Comparison of ENCODE assay signal across 36 cellular contexts in the genomic region with DNA sequence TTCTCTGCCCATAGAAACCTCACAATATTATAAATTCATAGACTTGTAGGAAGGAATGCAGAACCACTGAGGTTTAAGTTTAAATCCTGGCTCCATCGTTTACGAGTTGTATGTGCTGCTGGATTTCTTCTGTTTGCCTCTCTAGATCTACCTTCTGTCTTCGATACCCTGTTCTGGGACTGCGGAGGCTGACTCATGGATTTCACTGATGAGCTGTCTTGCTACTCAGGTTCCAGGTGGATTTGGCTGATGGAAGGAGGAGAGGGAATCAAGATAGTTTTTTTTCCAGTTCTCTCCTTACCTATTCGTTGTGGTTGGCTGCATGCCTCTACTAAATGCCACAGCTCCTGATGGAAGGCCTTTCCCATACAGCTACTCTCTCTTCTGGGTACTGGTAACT.
"Had no signal": no experiment of that assay in that cellular context is flagged by ENCODE, and none has a peak within 500 bp of the region (broad histone marks: within the 10 kb centered on the region; RNA-seq: fewer than 3 reads in every experiment).

No MANE protein-coding gene starts in this region.

- ATAC-seq: activated CD8-positive, alpha-beta T cell treated with anti-CD3 and anti-CD28 coated beads for 36 hours; activated naive CD4-positive, alpha-beta T cell treated with anti-CD3 and anti-CD28 coated beads, Interleukin-2, amount 50 U/mL, for 72 hours; activated T-cell treated with anti-CD3 and anti-CD28 coated beads, Interleukin-2, amount 50 U/mL, for 4 hours; activated T-cell treated with anti-CD3 and anti-CD28 coated beads, Interleukin-2, amount 50 U/mL, for 72 hours; activated T-helper 17 cell treated with anti-CD3 and anti-CD28 coated beads, Interleukin-2, amount 50 U/mL, for 72 hours; body of pancreas had no signal

- H3K27me3 ChIP-seq: adrenal gland, body of pancreas, brain microvascular endothelial cell, breast epithelium, cardiac muscle cell had no signal

- H3K4me1 ChIP-seq: adrenal gland, body of pancreas, breast epithelium had no signal

- DNase-seq: activated B cell treated with CpG ODN at 0.5 μM for 24 hours; activated CD4-positive, alpha-beta memory T cell treated with anti-CD3 and anti-CD28 coated beads for 36 hours; activated CD4-positive, alpha-beta T cell treated with anti-CD3 and anti-CD28 coated beads for 4 hours; activated CD4-positive, alpha-beta T cell treated with anti-CD3 and anti-CD28 coated beads, Interleukin-2, amount 10 ng/mL, durations not matched to agents 24 days and 14 days; activated CD4-positive, alpha-beta T cell treated with anti-CD3 and anti-CD28 coated beads, Interleukin-2, amount 50 U/mL, for 1 hour; activated CD4-positive, alpha-beta T cell treated with anti-CD3 and anti-CD28 coated beads, Interleukin-2, amount 50 U/mL, for 4 hours; activated CD4-positive, CD25-positive, alpha-beta regulatory T cell treated with anti-CD3 and anti-CD28 coated beads, Interleukin-2, amount 50 U/mL, for 72 hours; activated CD8-positive, alpha-beta memory T cell treated with anti-CD3 and anti-CD28 coated beads, Interleukin-2, amount 50 U/mL, for 4 hours; activated CD8-positive, alpha-beta T cell treated with anti-CD3 and anti-CD28 coated beads for 36 hours; activated effector memory CD4-positive, alpha-beta T cell treated with anti-CD3 and anti-CD28 coated beads, Interleukin-2, amount 50 U/mL, for 16 hours; activated gamma-delta T cell treated with Interleukin-2 at 50 U/mL for 16 hours; activated naive CD4-positive, alpha-beta T cell; activated naive CD4-positive, alpha-beta T cell treated with anti-CD3 and anti-CD28 coated beads for 36 hours; activated naive CD4-positive, alpha-beta T cell treated with anti-CD3 and anti-CD28 coated beads, Interleukin-2, amount 50 U/mL, for 16 hours; activated naive CD8-positive, alpha-beta T cell treated with anti-CD3 and anti-CD28 coated beads for 36 hours; activated T-cell treated with anti-CD3 and anti-CD28 coated beads for 4 hours; activated T-cell treated with anti-CD3 and anti-CD28 coated beads, Interleukin-2, amount 50 U/mL, for 1 hour; activated T-cell treated with anti-CD3 and anti-CD28 coated beads, Interleukin-2, amount 50 U/mL, for 4 hours; activated T-cell treated with anti-CD3 and anti-CD28 coated beads, Interleukin-2, amount 50 U/mL, for 72 hours; adrenal gland; amniotic stem cell; aorta; body of pancreas; brain microvascular endothelial cell; central memory CD4-positive, alpha-beta T cell; SW 1271; T-helper 1 cell; T-helper 2 cell; T-helper 9 cell had no signal

- H3K27ac ChIP-seq: adrenal gland, body of pancreas, brain microvascular endothelial cell, breast epithelium, cardiac muscle cell, VCaP had no signal

- FAIRE-seq: astrocyte, TTC549 had no signal

- H3K9me3 ChIP-seq: adrenal gland, body of pancreas, breast epithelium had no signal

- H3K36me3 ChIP-seq: adrenal gland, brain microvascular endothelial cell, breast epithelium, cardiac muscle cell had no signal

- H3K4me3 ChIP-seq: adrenal gland, body of pancreas, breast epithelium, cardiac muscle cell had no signal
